18 cellular contexts compared by ENCODE assay signal in the genomic region with DNA sequence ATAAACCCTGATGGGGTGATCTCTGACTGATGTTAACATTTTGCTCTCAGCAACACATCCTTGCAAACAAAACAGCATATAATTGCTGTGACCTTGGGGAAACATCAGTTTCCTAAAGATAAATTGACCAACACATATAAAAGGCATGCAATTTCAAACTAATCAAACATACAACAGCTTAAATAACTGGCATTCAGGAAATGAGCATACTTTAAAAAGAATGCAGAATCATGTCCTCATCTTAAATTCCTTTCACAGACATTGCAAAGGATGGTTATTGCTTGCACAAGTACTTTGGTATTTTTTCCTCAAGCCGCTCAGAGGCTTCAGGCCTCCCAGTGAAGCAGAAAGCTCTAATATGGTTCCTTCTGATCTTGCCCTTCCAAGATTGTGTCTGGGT. TPM values are rescaled to one million over a fixed set of nuclear protein-coding genes. Genes with fewer than 3 reads are reported as not detected.
A peak's percentile ranks its signal among the peaks of the same experiment; 100 is the strongest.
DNase-seq lines count a peak whose midpoint lies in the region; TF ChIP-seq lines count a peak whose summit lies in the region.
"Had no signal": no experiment of that assay in that cellular context is flagged by ENCODE, and none has a peak within 500 bp of the region (broad histone marks: within the 10 kb centered on the region; RNA-seq: fewer than 3 reads in every experiment).

No MANE protein-coding gene starts in this region.

- no peak overlapping the region for H3K27ac Mint-ChIP-seq in CD8-positive, alpha-beta memory T cell
- H3K27ac Mint-ChIP-seq: activated naive CD8-positive, alpha-beta T cell treated with anti-CD3 and anti-CD28 coated beads for 36 hours; B cell; neural progenitor cell had no signal

- peaks cover 3 to 9% (median 6%) of the 10 kb centered on the region in 5 donors for H3K9me3 Mint-ChIP-seq in CD8-positive, alpha-beta memory T cell
- H3K9me3 Mint-ChIP-seq: neural progenitor cell had no signal

- CTCF ChIA-PET in AG04450 (lab: Charles Lee), result no interaction called here
- CTCF ChIA-PET in CD8-positive, alpha-beta memory T cell (lab: Charles Lee), result no interaction called here

- no peaks in the 10 kb centered on the region for H3K4me1 ChIP-seq in CD8-positive, alpha-beta memory T cell (ENCODE audit: insufficient read depth, low read length)
- H3K4me1 ChIP-seq: lower lobe of right lung, neural progenitor cell had no signal

- no peak overlapping the region for H3K4me3 Mint-ChIP-seq in CD8-positive, alpha-beta memory T cell
- H3K4me3 Mint-ChIP-seq: activated naive CD8-positive, alpha-beta T cell treated with anti-CD3 and anti-CD28 coated beads for 36 hours; B cell; neural progenitor cell had no signal

- H3K27me3 ChIP-seq in AG04450 (ENCODE audit: control insufficient read depth, insufficient read depth, low read length), result no peaks in the 10 kb centered on the region
- H3K27me3 ChIP-seq in CD8-positive, alpha-beta memory T cell (ENCODE audit: insufficient read depth, low read length, poor library complexity, severe bottlenecking), result no peaks in the 10 kb centered on the region
- H3K27me3 ChIP-seq: neural progenitor cell had no signal

- H3K36me3 Mint-ChIP-seq in CD8-positive, alpha-beta memory T cell, result no peaks in the 10 kb centered on the region
- H3K36me3 Mint-ChIP-seq: activated naive CD8-positive, alpha-beta T cell treated with anti-CD3 and anti-CD28 coated beads for 36 hours; neural progenitor cell had no signal

- peak; percentile 65 for DNase-seq in AG04450 (ENCODE audit: low read depth, low spot score)
- peak; percentile 15 for DNase-seq in LHCN-M2 (ENCODE audit: low read depth)
- DNase-seq in cardiac fibroblast (ENCODE audit: low read depth in 2 of 2), result peak; percentile 66 to 67
- DNase-seq in lung microvascular endothelial cell (ENCODE audit: low read depth in 2 of 2), result peak; percentile 50 to 91
- no peak for DNase-seq in activated CD8-positive, alpha-beta memory T cell treated with anti-CD3 and anti-CD28 coated beads for 24 hours
- no peak for DNase-seq in stimulated activated CD4-positive, alpha-beta T cell treated with anti-CD3 and anti-CD28 coated beads, Interleukin-12 subunit alpha, Interleukin-12 subunit beta, amount 100 ng/mL, for 4 hours
- no peak for DNase-seq in NCI-H1092 treated with DMSO at 0.1 percent for 48 hours (lab: John Stamatoyannopoulos, UW)
- no peak for DNase-seq in CD8-positive, alpha-beta memory T cell
- DNase-seq: activated naive CD8-positive, alpha-beta T cell treated with anti-CD3 and anti-CD28 coated beads for 36 hours; activated T-cell treated with anti-CD3 and anti-CD28 coated beads for 4 hours; DMS153; erythroblast; lower lobe of right lung; substantia nigra had no signal

- H3K36me3 ChIP-seq in CD8-positive, alpha-beta memory T cell (ENCODE audit: insufficient read depth, low read length), result no peaks in the 10 kb centered on the region
- H3K36me3 ChIP-seq: lower lobe of right lung, neural progenitor cell had no signal

- no peaks in the 10 kb centered on the region for H3K27me3 Mint-ChIP-seq in CD8-positive, alpha-beta memory T cell
- H3K27me3 Mint-ChIP-seq: activated naive CD8-positive, alpha-beta T cell treated with anti-CD3 and anti-CD28 coated beads for 36 hours; B cell had no signal

- TF ChIP-seq CTCF in AG04450 (IDR thresholded peaks at IDR 0.05; ENCODE audit: low read depth, low read length), result no peak
- no peak for TF ChIP-seq CTCF in cardiac fibroblast (IDR thresholded peaks at IDR 0.05; ENCODE audit: low read depth, low read length)

- H3K4me3 ChIP-seq in AG04450 (ENCODE audit: low read depth, low read length) (no peak overlapping the region), cardiac fibroblast (replicated peaks in 1 of 2; ENCODE audit: low read depth in 2 of 2, low read length in 2 of 2) (no peak overlapping the region)
- H3K4me3 ChIP-seq in CD8-positive, alpha-beta memory T cell (ENCODE audit: low read length), result no peak overlapping the region
- H3K4me3 ChIP-seq: lower lobe of right lung, neural progenitor cell, smooth muscle cell had no signal

- H3K4me1 Mint-ChIP-seq in CD8-positive, alpha-beta memory T cell, result no peaks in the 10 kb centered on the region
- H3K4me1 Mint-ChIP-seq: activated naive CD8-positive, alpha-beta T cell treated with anti-CD3 and anti-CD28 coated beads for 36 hours; B cell; neural progenitor cell had no signal

- H3K9me3 ChIP-seq in AG04450 (ENCODE audit: control insufficient read depth, insufficient read depth, low read length), result no peaks in the 10 kb centered on the region
- H3K9me3 ChIP-seq in CD8-positive, alpha-beta memory T cell (ENCODE audit: low read length), result no peaks in the 10 kb centered on the region
- H3K9me3 ChIP-seq: lower lobe of right lung had no signal

- peak overlapping the region; percentile 87 for H3K27ac ChIP-seq in AG04450 (ENCODE audit: low read depth, low read length)
- H3K27ac ChIP-seq in CD8-positive, alpha-beta memory T cell (ENCODE audit: low read depth, low read length), result no peak overlapping the region
- H3K27ac ChIP-seq: lower lobe of right lung, neural progenitor cell had no signal

- POLR2A ChIA-PET in AG04450 (lab: Yijun Ruan, JAX), result interaction anchor here (1.3 kb wide), 1 partner anchor 42 kb away, joined by 3 read pairs; no protein-coding TSS in a partner anchor
- POLR2A ChIA-PET in CD8-positive, alpha-beta memory T cell (lab: Charles Lee), result no interaction called here

RNA-seq across cellular contexts. Expression of gene RGS18, which starts 53.4 kb away (rescaled TPM):
- polyA plus RNA-seq in AG04450 (2011; rRNA removed), result 0.48 and 1.6 TPM in 2 replicates
- polyA minus RNA-seq in AG04450 (2011; rRNA and poly(A)+ RNA removed), result 0.14 and 0.39 TPM in 2 replicates
- total RNA-seq in LHCN-M2 (2014; rRNA removed), result not detected in 2 replicates
- polyA plus RNA-seq in LHCN-M2 (2012), result not detected
- total RNA-seq in lung microvascular endothelial cell, result not detected in 2 replicates
- total RNA-seq in CD8-positive, alpha-beta memory T cell, result under 1 TPM; 0.15 to 0.42 TPM
- polyA plus RNA-seq in CD8-positive, alpha-beta memory T cell, result 1.6 TPM
- total RNA-seq: activated naive CD8-positive, alpha-beta T cell treated with anti-CD3 and anti-CD28 coated beads for 36 hours; B cell; NCI-H460; smooth muscle cell had no signal
- polyA plus RNA-seq: smooth muscle cell had no signal

Comparison
In these comparisons a context has a peak if more than half of its experiments do, and no peak if none do; other contexts are left out.
1. DNase-seq: peak in AG04450 (single experiment), LHCN-M2 (single experiment), cardiac fibroblast (2 of 2) and lung microvascular endothelial cell (2 of 2); none in activated CD8-positive, alpha-beta memory T cell treated with anti-CD3 and anti-CD28 coated beads for 24 hours (single experiment), stimulated activated CD4-positive, alpha-beta T cell treated with anti-CD3 and anti-CD28 coated beads, Interleukin-12 subunit alpha, Interleukin-12 subunit beta, amount 100 ng/mL, for 4 hours (single experiment), NCI-H1092 treated with DMSO at 0.1 percent for 48 hours (single experiment) and CD8-positive, alpha-beta memory T cell (0 of 5).